ENCODE assay signal across 1 cellular context in the genomic region with DNA sequence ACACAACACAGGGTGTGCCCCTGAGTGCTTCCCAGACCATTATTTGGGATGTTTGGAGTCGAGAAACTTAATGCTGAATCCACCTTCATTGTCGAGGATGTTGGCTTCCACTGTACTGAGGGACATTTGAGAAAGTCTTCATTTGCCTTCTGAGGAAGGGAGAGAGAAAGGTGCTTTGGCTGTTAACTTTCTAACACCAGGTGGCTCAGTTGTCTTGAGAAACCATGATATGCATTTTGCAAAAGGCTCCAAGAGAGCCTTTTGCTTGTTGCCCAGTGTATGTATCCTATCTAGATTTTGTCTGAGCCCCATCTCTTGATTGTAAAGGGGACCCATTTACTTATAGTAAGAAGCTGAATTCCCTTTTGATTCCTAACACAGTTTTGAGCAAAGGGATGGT.
TF ChIP-seq lines count a peak whose summit lies in the region.

No MANE protein-coding gene starts in this region.

TF ChIP-seq in H1, 55 proteins besides CTCF, POLR2A, EP300 and RAD21 (continued from another document):
- TF ChIP-seq, protein P1, sequence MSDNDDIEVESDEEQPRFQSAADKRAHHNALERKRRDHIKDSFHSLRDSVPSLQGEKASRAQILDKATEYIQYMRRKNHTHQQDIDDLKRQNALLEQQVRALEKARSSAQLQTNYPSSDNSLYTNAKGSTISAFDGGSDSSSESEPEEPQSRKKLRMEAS (IDR thresholded peaks at IDR 0.05) = no peak
- TF ChIP-seq MAFK (IDR thresholded peaks at IDR 0.05; ENCODE audit: low read depth, low read length) = no peak
